8 cellular contexts compared by ENCODE assay signal in the genomic region with DNA sequence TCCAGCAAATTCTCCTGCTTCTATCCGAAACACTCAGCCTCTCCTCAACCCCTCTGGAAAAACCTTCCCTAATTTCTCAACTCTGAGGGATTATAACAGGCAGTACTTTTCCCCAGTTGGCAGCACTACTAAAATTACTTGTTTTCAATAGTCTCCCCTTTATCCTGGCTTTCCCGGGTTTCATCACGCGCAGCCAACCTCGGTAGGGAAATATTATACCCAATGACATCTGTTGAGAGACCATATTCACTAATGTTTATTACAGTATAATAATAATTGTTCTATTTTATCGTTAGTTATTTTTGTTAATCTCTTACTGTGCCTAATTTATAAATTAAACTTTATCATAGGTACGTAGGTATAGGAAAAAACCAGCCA. TPM values are rescaled to one million over a fixed set of nuclear protein-coding genes. Genes with fewer than 3 reads are reported as not detected.
DNase-seq lines count a peak whose midpoint lies in the region; ATAC-seq and TF ChIP-seq lines count a peak whose summit lies in the region.

No MANE protein-coding gene starts in this region.

- H3K9ac ChIP-seq in H9 (ENCODE audit: extremely low read depth, insufficient read length, low read length) (no peak overlapping the region), rectal smooth muscle tissue (ENCODE audit: low read length) (no peak overlapping the region)

- H3K27me3 ChIP-seq in H9 (ENCODE audit: insufficient read depth, low read length) (no peaks in the 10 kb centered on the region), gastroesophageal sphincter (no peaks in the 10 kb centered on the region), rectal smooth muscle tissue (ENCODE audit: control insufficient read depth, insufficient read depth, low read length) (no peaks in the 10 kb centered on the region)

- H3K14ac ChIP-seq in H9 (ENCODE audit: insufficient read depth, low read length), result no peak overlapping the region

- no peaks in the 10 kb centered on the region for H4K20me1 ChIP-seq in H9 (ENCODE audit: control insufficient read depth, insufficient read depth, insufficient read length)

- no peaks in the 10 kb centered on the region for H3K27me3 Mint-ChIP-seq in H9 (ENCODE audit: low read depth)

- peaks cover 5% of the 10 kb centered on the region; the same call in 1 of the 2 replicates for H3K79me2 ChIP-seq in H9 (ENCODE audit: insufficient read depth, low read length)

- H3K9me3 ChIP-seq in H9 (ENCODE audit: control insufficient read depth, low read depth, low read length), result no peaks in the 10 kb centered on the region
- H3K9me3 ChIP-seq in gastroesophageal sphincter, result no peaks in the 10 kb centered on the region

- no peak for TF ChIP-seq POLR2A in gastroesophageal sphincter (IDR thresholded peaks at IDR 0.05)

- WGBS in H9 (ENCODE audit: extremely low coverage, insufficient read length, low lambda C conversion rate), result no CpG with 5 or more reads among the region's 7 CpGs
- WGBS in gastroesophageal sphincter (ENCODE audit: low coverage in 1 of 2), 2 donors, result 4 to 6% methylated on average over 6 to 7 of the region's 7 CpGs

- H3K4ac ChIP-seq in H9 (ENCODE audit: low read depth, low read length), result no peak overlapping the region

- H4K5ac ChIP-seq in H9 (ENCODE audit: insufficient read length, low read depth, low read length), result no peak overlapping the region

- DNase-seq in H9 (no peak), NCI-H1694 (lab: John Stamatoyannopoulos, UW) (no peak)
- DNase-seq in activated CD8-positive, alpha-beta memory T cell treated with anti-CD3 and anti-CD28 coated beads, Interleukin-2, amount 50 U/mL, for 4 hours, result no peak

- H3K4me2 ChIP-seq in H9 (ENCODE audit: insufficient read depth, insufficient read length, low read length), result peak overlapping the region; percentile 62

- H2AFZ ChIP-seq in H9 (ENCODE audit: low read length), result peak overlapping the region; percentile 95

- no peak overlapping the region for H3K18ac ChIP-seq in H9 (ENCODE audit: insufficient read length, low read depth, low read length)

- ATAC-seq in SK-N-SH treated with all-trans-retinoic acid at 6 μM for 48 hours (peak; percentile 38), gastroesophageal sphincter (peak; percentile 47), GM21381 (IDR thresholded peaks at IDR 0.05; ENCODE audit: unreplicated experiment) (no peak), GM19035 (IDR thresholded peaks at IDR 0.05; ENCODE audit: unreplicated experiment) (no peak)

- no peak overlapping the region for H3K23ac ChIP-seq in H9 (ENCODE audit: insufficient read length, low read depth, low read length)

- no peak overlapping the region for H2BK5ac ChIP-seq in H9 (ENCODE audit: insufficient read length, low read length)

- H2BK20ac ChIP-seq in H9 (ENCODE audit: low read depth, low read length, poor library complexity, severe bottlenecking), result no peak overlapping the region

- no peak for TF ChIP-seq CTCF in H9 (conservative IDR thresholded peaks at IDR 0.05)
- no peak for TF ChIP-seq CTCF in gastroesophageal sphincter (IDR thresholded peaks at IDR 0.05)

- no peak for TF ChIP-seq EP300 in gastroesophageal sphincter (IDR thresholded peaks at IDR 0.05)

- H3K79me1 ChIP-seq in H9 (ENCODE audit: insufficient read depth, low read depth, low read length, poor library complexity, severe bottlenecking), result no peaks in the 10 kb centered on the region

- no peak overlapping the region for H2BK12ac ChIP-seq in H9 (ENCODE audit: insufficient read length, low read depth, low read length)

- H3K4me1 Mint-ChIP-seq in H9, result peaks cover 11% of the 10 kb centered on the region in 2 experiments

- peaks cover 12 to 28% (median 27%) of the 10 kb centered on the region in 3 experiments; a peak in 6 of 7 replicates for H3K36me3 Mint-ChIP-seq in H9 (ENCODE audit: insufficient read depth in 1 of 3, low read depth in 3 of 3)

- H3K36me3 ChIP-seq in gastroesophageal sphincter (peaks cover 0 to 27% of the 10 kb centered on the region in 2 donors), rectal smooth muscle tissue (ENCODE audit: control insufficient read depth, insufficient read depth, low read length) (peaks cover 3% of the 10 kb centered on the region)

- H3K56ac ChIP-seq in H9 (ENCODE audit: insufficient read length, low read depth, low read length), result no peak overlapping the region

- H2BK15ac ChIP-seq in H9 (ENCODE audit: low read depth, low read length), result no peak overlapping the region

- peak overlapping the region in 1 of 3 experiments; percentile 78; a peak in 2 of 7 replicates for H3K27ac Mint-ChIP-seq in H9

- H2AK5ac ChIP-seq in H9 (ENCODE audit: insufficient read length, low read length), result no peak overlapping the region

- H3K4me3 Mint-ChIP-seq in H9, result peak overlapping the region; percentile 99

- H3K4me3 ChIP-seq in gastroesophageal sphincter (peak overlapping the region; percentile 76 to 97), rectal smooth muscle tissue (ENCODE audit: low read length) (peak overlapping the region; percentile 93)

- peaks cover 12% of the 10 kb centered on the region for H3K23me2 ChIP-seq in H9 (ENCODE audit: insufficient read length, low read depth, low read length, poor library complexity, severe bottlenecking)

- no peak overlapping the region for H2BK120ac ChIP-seq in H9 (ENCODE audit: low read depth, low read length, poor library complexity, severe bottlenecking)

- no peaks in the 10 kb centered on the region for H3K4me1 ChIP-seq in H9 (ENCODE audit: insufficient read depth, low read length)
- peaks cover 0 to 22% (median 15%) of the 10 kb centered on the region in 3 donors for H3K4me1 ChIP-seq in gastroesophageal sphincter
- no peaks in the 10 kb centered on the region for H3K4me1 ChIP-seq in rectal smooth muscle tissue (ENCODE audit: control insufficient read depth, insufficient read depth, low read length)

- no peaks in the 10 kb centered on the region for H3K9me3 Mint-ChIP-seq in H9

- H4K8ac ChIP-seq in H9 (replicated peaks; ENCODE audit: insufficient read length, low read depth, low read length), result no peak overlapping the region

- no peak overlapping the region for H3K27ac ChIP-seq in H9 (ENCODE audit: insufficient read length, low read depth, low read length)
- peak overlapping the region in 3 of 4 donors; percentile 39 to 86 (median 86) for H3K27ac ChIP-seq in gastroesophageal sphincter
- no peak overlapping the region for H3K27ac ChIP-seq in rectal smooth muscle tissue (ENCODE audit: low read depth, low read length)

- no peak overlapping the region for H3T11ph ChIP-seq in H9 (ENCODE audit: low read length)

- no peak overlapping the region for H4K91ac ChIP-seq in H9 (ENCODE audit: insufficient read length, low read depth, low read length)

TF ChIP-seq in SK-N-SH treated with all-trans-retinoic acid at 6 μM for 48 hours, 23 proteins besides CTCF, POLR2A, EP300 and RAD21:
- TF ChIP-seq SNAI2 (CRISPR knock-in tag; IDR thresholded peaks at IDR 0.05) (0 out of 2 replicates have a peak, but pooled peaks have one; percentile 39), ESRRG (CRISPR knock-in tag; IDR thresholded peaks at IDR 0.05) (no peak)
- TF ChIP-seq, protein P1, sequence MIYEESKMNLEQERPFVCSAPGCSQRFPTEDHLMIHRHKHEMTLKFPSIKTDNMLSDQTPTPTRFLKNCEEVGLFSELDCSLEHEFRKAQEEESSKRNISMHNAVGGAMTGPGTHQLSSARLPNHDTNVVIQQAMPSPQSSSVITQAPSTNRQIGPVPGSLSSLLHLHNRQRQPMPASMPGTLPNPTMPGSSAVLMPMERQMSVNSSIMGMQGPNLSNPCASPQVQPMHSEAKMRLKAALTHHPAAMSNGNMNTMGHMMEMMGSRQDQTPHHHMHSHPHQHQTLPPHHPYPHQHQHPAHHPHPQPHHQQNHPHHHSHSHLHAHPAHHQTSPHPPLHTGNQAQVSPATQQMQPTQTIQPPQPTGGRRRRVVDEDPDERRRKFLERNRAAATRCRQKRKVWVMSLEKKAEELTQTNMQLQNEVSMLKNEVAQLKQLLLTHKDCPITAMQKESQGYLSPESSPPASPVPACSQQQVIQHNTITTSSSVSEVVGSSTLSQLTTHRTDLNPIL (CRISPR knock-in tag; IDR thresholded peaks at IDR 0.05; ENCODE audit: low read depth), result no peak
- TF ChIP-seq, protein P2, sequence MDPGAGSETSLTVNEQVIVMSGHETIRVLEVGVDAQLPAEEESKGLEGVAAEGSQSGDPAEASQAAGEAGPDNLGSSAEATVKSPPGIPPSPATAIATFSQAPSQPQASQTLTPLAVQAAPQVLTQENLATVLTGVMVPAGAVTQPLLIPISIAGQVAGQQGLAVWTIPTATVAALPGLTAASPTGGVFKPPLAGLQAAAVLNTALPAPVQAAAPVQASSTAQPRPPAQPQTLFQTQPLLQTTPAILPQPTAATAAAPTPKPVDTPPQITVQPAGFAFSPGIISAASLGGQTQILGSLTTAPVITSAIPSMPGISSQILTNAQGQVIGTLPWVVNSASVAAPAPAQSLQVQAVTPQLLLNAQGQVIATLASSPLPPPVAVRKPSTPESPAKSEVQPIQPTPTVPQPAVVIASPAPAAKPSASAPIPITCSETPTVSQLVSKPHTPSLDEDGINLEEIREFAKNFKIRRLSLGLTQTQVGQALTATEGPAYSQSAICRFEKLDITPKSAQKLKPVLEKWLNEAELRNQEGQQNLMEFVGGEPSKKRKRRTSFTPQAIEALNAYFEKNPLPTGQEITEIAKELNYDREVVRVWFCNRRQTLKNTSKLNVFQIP (CRISPR knock-in tag; IDR thresholded peaks at IDR 0.05; ENCODE audit: borderline replicate concordance, low read depth), result no peak

RNA-seq across cellular contexts. Expression of gene POLD3, which starts 0.3 kb away (rescaled TPM):
- total RNA-seq in H9 (2021), result 34.1 and 35.8 TPM in 2 replicates
- 10 to 100 TPM in 2 of 4 donors, 1 to 10 TPM in 2; 9.1 to 18.7 (median 12.4) TPM for total RNA-seq in gastroesophageal sphincter

Comparison
In these comparisons a context has a peak if more than half of its experiments do, and no peak if none do; other contexts are left out.
1. H3K27ac ChIP-seq: peak in gastroesophageal sphincter (3 of 4); none in H9 (single experiment) and rectal smooth muscle tissue (single experiment).
2. ATAC-seq: peak in SK-N-SH treated with all-trans-retinoic acid at 6 μM for 48 hours (single experiment) and gastroesophageal sphincter (single experiment); none in GM21381 (single experiment) and GM19035 (single experiment).